1 cellular context compared by ENCODE assay signal in the genomic region with DNA sequence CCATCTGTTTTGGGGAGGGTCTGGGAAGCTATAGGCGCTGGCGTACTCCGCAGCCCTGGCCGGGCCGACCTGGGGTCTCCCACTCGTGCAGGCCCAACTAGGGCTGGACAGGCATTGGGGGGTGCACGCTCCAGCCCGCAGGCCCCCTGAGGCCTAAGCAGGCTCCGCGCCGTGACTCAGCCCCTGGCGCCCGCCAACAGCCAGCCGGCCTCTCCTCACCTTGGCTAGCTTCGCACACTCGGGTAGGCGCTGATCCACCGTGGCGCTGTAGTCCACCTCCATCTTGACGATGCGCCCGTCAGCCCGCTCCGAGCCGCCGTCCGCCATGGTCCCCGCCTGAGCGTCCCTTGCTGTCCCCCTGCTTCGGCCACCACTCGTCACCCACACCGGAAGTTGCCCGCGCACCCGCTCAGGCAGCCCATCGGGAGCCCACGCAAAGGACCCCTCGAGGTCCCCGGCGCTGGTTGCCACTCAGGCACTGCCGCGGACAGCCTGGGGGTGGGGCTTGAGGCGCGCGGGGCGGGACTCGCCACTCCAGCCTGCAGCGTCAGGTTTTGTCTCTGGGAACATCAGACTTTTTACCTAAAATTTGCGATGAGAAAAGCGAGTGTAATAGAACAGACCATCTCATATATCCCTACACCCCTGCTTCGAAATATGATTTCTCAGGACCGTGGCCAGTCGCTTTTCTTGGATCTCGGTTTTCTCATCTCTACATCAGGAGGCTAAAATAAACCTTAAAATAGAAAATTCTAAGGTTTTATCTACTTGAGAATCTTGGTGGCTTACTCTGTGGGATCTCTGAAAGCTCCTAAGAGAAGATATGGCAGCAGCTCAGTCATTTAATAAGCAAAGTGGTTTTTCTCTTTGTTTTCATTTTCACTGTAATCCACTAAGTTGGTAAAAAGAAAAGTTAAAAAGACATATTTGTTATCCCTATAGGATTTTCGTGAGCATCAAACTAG.
TF ChIP-seq lines count a peak whose summit lies in the region.

A gene (minus strand): TSS at position 385 of the 965 bp plus-strand sequence. CDS start 58 bp downstream, at position 327.

TF ChIP-seq in HCT116, 20 proteins besides CTCF, POLR2A, EP300 and RAD21 (continued from another document):
- TF ChIP-seq, protein P1, sequence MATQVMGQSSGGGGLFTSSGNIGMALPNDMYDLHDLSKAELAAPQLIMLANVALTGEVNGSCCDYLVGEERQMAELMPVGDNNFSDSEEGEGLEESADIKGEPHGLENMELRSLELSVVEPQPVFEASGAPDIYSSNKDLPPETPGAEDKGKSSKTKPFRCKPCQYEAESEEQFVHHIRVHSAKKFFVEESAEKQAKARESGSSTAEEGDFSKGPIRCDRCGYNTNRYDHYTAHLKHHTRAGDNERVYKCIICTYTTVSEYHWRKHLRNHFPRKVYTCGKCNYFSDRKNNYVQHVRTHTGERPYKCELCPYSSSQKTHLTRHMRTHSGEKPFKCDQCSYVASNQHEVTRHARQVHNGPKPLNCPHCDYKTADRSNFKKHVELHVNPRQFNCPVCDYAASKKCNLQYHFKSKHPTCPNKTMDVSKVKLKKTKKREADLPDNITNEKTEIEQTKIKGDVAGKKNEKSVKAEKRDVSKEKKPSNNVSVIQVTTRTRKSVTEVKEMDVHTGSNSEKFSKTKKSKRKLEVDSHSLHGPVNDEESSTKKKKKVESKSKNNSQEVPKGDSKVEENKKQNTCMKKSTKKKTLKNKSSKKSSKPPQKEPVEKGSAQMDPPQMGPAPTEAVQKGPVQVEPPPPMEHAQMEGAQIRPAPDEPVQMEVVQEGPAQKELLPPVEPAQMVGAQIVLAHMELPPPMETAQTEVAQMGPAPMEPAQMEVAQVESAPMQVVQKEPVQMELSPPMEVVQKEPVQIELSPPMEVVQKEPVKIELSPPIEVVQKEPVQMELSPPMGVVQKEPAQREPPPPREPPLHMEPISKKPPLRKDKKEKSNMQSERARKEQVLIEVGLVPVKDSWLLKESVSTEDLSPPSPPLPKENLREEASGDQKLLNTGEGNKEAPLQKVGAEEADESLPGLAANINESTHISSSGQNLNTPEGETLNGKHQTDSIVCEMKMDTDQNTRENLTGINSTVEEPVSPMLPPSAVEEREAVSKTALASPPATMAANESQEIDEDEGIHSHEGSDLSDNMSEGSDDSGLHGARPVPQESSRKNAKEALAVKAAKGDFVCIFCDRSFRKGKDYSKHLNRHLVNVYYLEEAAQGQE (IDR thresholded peaks at IDR 0.05; ENCODE audit: low read depth): no peak
- TF ChIP-seq, protein P2, sequence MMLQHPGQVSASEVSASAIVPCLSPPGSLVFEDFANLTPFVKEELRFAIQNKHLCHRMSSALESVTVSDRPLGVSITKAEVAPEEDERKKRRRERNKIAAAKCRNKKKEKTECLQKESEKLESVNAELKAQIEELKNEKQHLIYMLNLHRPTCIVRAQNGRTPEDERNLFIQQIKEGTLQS (IDR thresholded peaks at IDR 0.05): no peak
